In genomic region chr5:163508753-163509152, GRCh38 we compare ENCODE assay signal across 10 cellular contexts. TPM values are rescaled to one million over a fixed set of nuclear protein-coding genes. Genes with fewer than 3 reads are reported as not detected.
A peak's percentile ranks its signal among the peaks of the same experiment; 100 is the strongest.
DNase-seq lines count a peak whose midpoint lies in the region; ATAC-seq and TF ChIP-seq lines count a peak whose summit lies in the region.
"Had no signal": no experiment of that assay in that cellular context is flagged by ENCODE, and none has a peak within 500 bp of the region (broad histone marks: within the 10 kb centered on the region; RNA-seq: fewer than 3 reads in every experiment).

No MANE protein-coding gene starts in this region.

- H3K9ac ChIP-seq in SU-DHL-6 (ENCODE audit: low read length): peak overlapping the region; percentile 10; the same call in 1 of the 2 replicates

- no peaks in the 10 kb centered on the region for H3K9me2 ChIP-seq in SU-DHL-6 (replicated peaks; ENCODE audit: insufficient read depth, low read length)

- TF ChIP-seq CTCF in GM12865 (IDR thresholded peaks at IDR 0.05; ENCODE audit: insufficient read depth, low read depth, low read length, missing control alignments): no peak
- TF ChIP-seq CTCF in SU-DHL-6 (IDR thresholded peaks at IDR 0.05; ENCODE audit: insufficient read depth, low read length, poor library complexity, severe bottlenecking): no peak
- no peak for TF ChIP-seq CTCF in esophagus squamous epithelium (IDR thresholded peaks at IDR 0.05)

- H2AFZ ChIP-seq in SU-DHL-6 (ENCODE audit: low read depth, low read length, severe bottlenecking): no peak overlapping the region

- H3K9me3 ChIP-seq in SU-DHL-6 (ENCODE audit: insufficient read depth, low read length) (no peaks in the 10 kb centered on the region), esophagus squamous epithelium (no peaks in the 10 kb centered on the region)

- 0 out of 2 replicates have a peak, but pooled peaks cover 3% of the 10 kb centered on the region for H3F3A ChIP-seq in SU-DHL-6 (ENCODE audit: insufficient read depth)

- H4K20me1 ChIP-seq in SU-DHL-6 (ENCODE audit: low read depth, low read length): peaks cover 20% of the 10 kb centered on the region

- peaks cover 12% of the 10 kb centered on the region; the same call in 1 of the 2 replicates for H3K36me3 ChIP-seq in SU-DHL-6 (ENCODE audit: low read length)
- peaks cover 0 to 20% (median 0%) of the 10 kb centered on the region in 3 donors for H3K36me3 ChIP-seq in esophagus squamous epithelium

- 13 to 16% methylated on average over 5 of the region's 5 CpGs for WGBS in esophagus squamous epithelium, 2 donors

- no peak overlapping the region for H3K27ac ChIP-seq in SU-DHL-6 (ENCODE audit: low read depth, low read length)
- H3K27ac ChIP-seq in esophagus squamous epithelium: peak overlapping the region; percentile 84 to 100 (median 98)
- H3K27ac ChIP-seq: HL-60 had no signal

- H3K27me3 ChIP-seq in SU-DHL-6 (ENCODE audit: low read length) (no peaks in the 10 kb centered on the region), esophagus squamous epithelium (no peaks in the 10 kb centered on the region)

- intact Hi-C loops in esophagus squamous epithelium (cut with DNase I): no loop called here

- no peak for TF ChIP-seq POLR2A in esophagus squamous epithelium (IDR thresholded peaks at IDR 0.05)

- H3K4me2 ChIP-seq in SU-DHL-6 (ENCODE audit: low read depth, low read length, poor library complexity, severe bottlenecking): peak overlapping the region; percentile 84

- DNase-seq in GM12865 (ENCODE audit: low read depth) (no peak), esophagus squamous epithelium (lab: John Stamatoyannopoulos, UW) (no peak), skeletal muscle cell (ENCODE audit: low read depth) (no peak), NCI-H1694 treated with DMSO at 0.1 percent for 48 hours (lab: John Stamatoyannopoulos, UW) (no peak), NOMO-1 treated with dmso at 0.1 percent for 144 hours (lab: John Stamatoyannopoulos, UW; ENCODE audit: unreplicated experiment) (no peak)
- DNase-seq: posterior cingulate gyrus had no signal

- H3K4me3 ChIP-seq in GM12865 (ENCODE audit: low read depth, low read length) (peak overlapping the region; percentile 38), SU-DHL-6 (ENCODE audit: insufficient read depth, low read length, poor library complexity, severe bottlenecking) (no peak overlapping the region), esophagus squamous epithelium (peak overlapping the region in 3 of 4 donors; percentile 33 to 93 (median 79)), skeletal muscle cell (ENCODE audit: low read depth, low read length) (peak overlapping the region; percentile 8)

- peaks cover 0 to 79% (median 36%) of the 10 kb centered on the region in 3 donors for H3K4me1 ChIP-seq in esophagus squamous epithelium

- ATAC-seq in GM19328 (IDR thresholded peaks at IDR 0.05; ENCODE audit: unreplicated experiment) (no peak), GM18520 (IDR thresholded peaks at IDR 0.05; ENCODE audit: unreplicated experiment) (no peak)

- H3K79me2 ChIP-seq in SU-DHL-6 (ENCODE audit: insufficient read depth, low read length): peaks cover 74% of the 10 kb centered on the region

RNA-seq across cellular contexts. Expression of gene MAT2B, which starts 3.3 kb away (rescaled TPM):
- 10 to 100 TPM; 20.8 to 55.3 (median 44.8) TPM for total RNA-seq in esophagus squamous epithelium

RNA-seq across cellular contexts. Expression of gene HMMR, which starts 48.3 kb away (rescaled TPM):
- total RNA-seq in esophagus squamous epithelium: 10 to 100 TPM in 2 of 4 donors, 1 to 10 TPM in 2; 3.2 to 23.7 (median 11.1) TPM

RNA-seq across cellular contexts. Expression of gene NUDCD2, which starts 48.9 kb away (rescaled TPM):
- total RNA-seq in esophagus squamous epithelium: 10 to 100 TPM in 1 of 4 donors, 1 to 10 TPM in 3; 2.5 to 11.6 (median 6.1) TPM
